ENCODE assay signal across 14 cellular contexts in the genomic region with DNA sequence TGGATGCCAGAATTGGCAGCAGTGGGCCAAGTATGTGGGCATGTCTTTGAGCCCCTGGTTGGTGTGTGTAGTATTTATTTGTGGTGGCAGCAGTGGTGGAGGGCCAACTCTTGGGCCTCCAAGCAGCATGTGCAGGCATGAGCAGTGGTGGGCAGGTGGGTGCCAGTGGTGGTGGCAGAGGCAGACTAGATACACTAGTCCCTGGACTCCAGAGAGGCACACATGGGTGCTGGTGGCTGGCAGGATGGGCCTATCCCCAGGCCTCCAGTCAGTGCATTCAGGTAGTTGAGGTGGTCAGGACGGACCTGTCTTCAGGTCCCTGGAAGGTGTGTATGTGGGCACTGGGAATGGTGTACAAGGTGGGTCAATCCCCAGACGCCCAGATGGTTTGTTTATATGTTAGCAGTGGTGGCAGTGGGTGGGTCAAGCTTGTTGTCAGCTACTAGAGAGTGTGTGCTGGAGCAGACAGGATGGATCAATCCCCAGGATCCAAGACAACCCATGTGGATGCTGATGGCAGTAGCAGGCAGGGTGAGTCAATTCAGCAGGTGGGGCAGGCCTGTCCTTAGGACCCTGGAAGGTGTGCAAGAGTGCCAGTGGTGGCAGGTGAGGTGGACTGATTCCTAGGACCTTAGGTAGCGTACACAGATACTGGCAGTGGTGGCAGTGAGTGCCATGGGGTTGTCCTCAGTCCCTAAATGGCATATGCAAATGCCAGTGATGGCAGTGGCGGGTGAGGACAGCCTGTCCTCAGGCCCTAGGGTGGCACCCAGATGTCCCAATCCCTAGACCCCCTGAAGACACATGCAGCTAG.
A peak's percentile ranks its signal among the peaks of the same experiment; 100 is the strongest.
DNase-seq lines count a peak whose midpoint lies in the region; TF ChIP-seq lines count a peak whose summit lies in the region.
"Had no signal": no experiment of that assay in that cellular context is flagged by ENCODE, and none has a peak within 500 bp of the region (broad histone marks: within the 10 kb centered on the region; RNA-seq: fewer than 3 reads in every experiment).

No MANE protein-coding gene starts in this region.

- CTCF ChIA-PET in activated naive CD4-positive, alpha-beta T cell treated with anti-CD3 and anti-CD28 coated beads for 36 hours (lab: Charles Lee): no interaction called here

- H3K27me3 Mint-ChIP-seq in activated naive CD4-positive, alpha-beta T cell treated with anti-CD3 and anti-CD28 coated beads for 36 hours (ENCODE audit: low read depth): no peaks in the 10 kb centered on the region
- H3K27me3 Mint-ChIP-seq in glutamatergic neuron (ENCODE audit: unreplicated experiment) (peaks cover 7% of the 10 kb centered on the region), progenitor cell of endocrine pancreas (no peaks in the 10 kb centered on the region), CD14-positive monocyte (ENCODE audit: low read depth in 3 of 3) (peaks cover 3 to 8% (median 3%) of the 10 kb centered on the region in 3 donors)

- no peak overlapping the region for H3K27ac ChIP-seq in SJCRH30
- H3K27ac ChIP-seq: BLaER1 treated with 17β-estradiol and CSF1 and Interleukin-3, amounts not matched to agents 10 nM and 100 nM had no signal

- intact Hi-C loops in activated naive CD4-positive, alpha-beta T cell treated with anti-CD3 and anti-CD28 coated beads for 36 hours (cut with micrococcal nuclease): no loop called here
- intact Hi-C loops in CD14-positive monocyte (cut with micrococcal nuclease): no loop called here

- H3K4me3 ChIP-seq in SJCRH30: no peak overlapping the region
- H3K4me3 ChIP-seq: BLaER1 treated with 17β-estradiol and CSF1 and Interleukin-3, amounts not matched to agents 10 nM and 100 nM had no signal

- no peak overlapping the region for H3K4me3 Mint-ChIP-seq in activated naive CD4-positive, alpha-beta T cell treated with anti-CD3 and anti-CD28 coated beads for 36 hours
- H3K4me3 Mint-ChIP-seq in glutamatergic neuron (ENCODE audit: unreplicated experiment): no peak overlapping the region
- no peak overlapping the region for H3K4me3 Mint-ChIP-seq in progenitor cell of endocrine pancreas (ENCODE audit: low read depth)
- H3K4me3 Mint-ChIP-seq in CD14-positive monocyte: no peak overlapping the region

- peak overlapping the region; percentile 14 for H3K27ac Mint-ChIP-seq in activated naive CD4-positive, alpha-beta T cell treated with anti-CD3 and anti-CD28 coated beads for 36 hours
- peak overlapping the region; percentile 49 for H3K27ac Mint-ChIP-seq in glutamatergic neuron (ENCODE audit: unreplicated experiment)
- peak overlapping the region; percentile 22 for H3K27ac Mint-ChIP-seq in progenitor cell of endocrine pancreas
- no peak overlapping the region for H3K27ac Mint-ChIP-seq in CD14-positive monocyte

- peaks cover 4% of the 10 kb centered on the region for H3K36me3 Mint-ChIP-seq in activated naive CD4-positive, alpha-beta T cell treated with anti-CD3 and anti-CD28 coated beads for 36 hours (ENCODE audit: low read depth)
- H3K36me3 Mint-ChIP-seq in glutamatergic neuron (ENCODE audit: unreplicated experiment): peaks cover 22% of the 10 kb centered on the region
- H3K36me3 Mint-ChIP-seq in progenitor cell of endocrine pancreas (ENCODE audit: insufficient read depth): peaks cover 5% of the 10 kb centered on the region
- no peaks in the 10 kb centered on the region for H3K36me3 Mint-ChIP-seq in CD14-positive monocyte

- no peak for DNase-seq in activated naive CD4-positive, alpha-beta T cell treated with anti-CD3 and anti-CD28 coated beads for 36 hours
- no peak for DNase-seq in activated naive CD4-positive, alpha-beta T cell (lab: John Stamatoyannopoulos, UW)
- no peak for DNase-seq in glutamatergic neuron
- peak; percentile 5 for DNase-seq in progenitor cell of endocrine pancreas (ENCODE audit: low spot score, unreplicated experiment)
- DNase-seq in NCI-H1105 treated with DMSO at 0.1 percent for 48 hours (lab: John Stamatoyannopoulos, UW): no peak
- no peak for DNase-seq in NCI-H2081 (lab: John Stamatoyannopoulos, UW)
- DNase-seq in CD14-positive monocyte (ENCODE audit: low spot score): no peak
- no peak for DNase-seq in SJCRH30
- DNase-seq: DND-41, NCI-H1436, NCI-H2029 treated with DMSO at 0.1 percent for 48 hours, NCI-H748 treated with DMSO at 0.1 percent for 48 hours, PC-3 had no signal

- no peaks in the 10 kb centered on the region for H3K4me1 ChIP-seq in SJCRH30

- H3K4me1 Mint-ChIP-seq in activated naive CD4-positive, alpha-beta T cell treated with anti-CD3 and anti-CD28 coated beads for 36 hours (ENCODE audit: low read depth): peaks cover 5% of the 10 kb centered on the region
- H3K4me1 Mint-ChIP-seq in glutamatergic neuron (ENCODE audit: low read depth, unreplicated experiment) (no peaks in the 10 kb centered on the region), progenitor cell of endocrine pancreas (ENCODE audit: low read depth) (peaks cover 6% of the 10 kb centered on the region), CD14-positive monocyte (no peaks in the 10 kb centered on the region)

- H3K9me3 ChIP-seq in SJCRH30 (replicated peaks): peaks cover 3% of the 10 kb centered on the region; the same call in 1 of the 2 replicates

- no peaks in the 10 kb centered on the region for H3K27me3 ChIP-seq in SJCRH30
- H3K27me3 ChIP-seq: BLaER1 treated with 17β-estradiol and CSF1 and Interleukin-3, amounts not matched to agents 10 nM and 100 nM had no signal

- H3K9me3 Mint-ChIP-seq in activated naive CD4-positive, alpha-beta T cell treated with anti-CD3 and anti-CD28 coated beads for 36 hours: peaks cover 26% of the 10 kb centered on the region
- H3K9me3 Mint-ChIP-seq in glutamatergic neuron (ENCODE audit: unreplicated experiment) (peaks cover 10% of the 10 kb centered on the region), progenitor cell of endocrine pancreas (ENCODE audit: low read depth) (peaks cover 29% of the 10 kb centered on the region), CD14-positive monocyte (peaks cover 22 to 35% (median 31%) of the 10 kb centered on the region in 7 donors)

- no peaks in the 10 kb centered on the region for H3K36me3 ChIP-seq in SJCRH30
- H3K36me3 ChIP-seq: BLaER1 treated with 17β-estradiol and CSF1 and Interleukin-3, amounts not matched to agents 10 nM and 100 nM had no signal

- no peak for TF ChIP-seq CTCF in glutamatergic neuron (IDR thresholded peaks at IDR 0.05; ENCODE audit: partially characterized antibody, unreplicated experiment)
- no peak for TF ChIP-seq CTCF in progenitor cell of endocrine pancreas (IDR thresholded peaks at IDR 0.05; ENCODE audit: unreplicated experiment)
- TF ChIP-seq CTCF in CD14-positive monocyte (IDR thresholded peaks at IDR 0.05): no peak

Comparison
In these comparisons a context has a peak if more than half of its experiments do, and no peak if none do; other contexts are left out.
1. H3K27ac Mint-ChIP-seq: peak in activated naive CD4-positive, alpha-beta T cell treated with anti-CD3 and anti-CD28 coated beads for 36 hours (single experiment), glutamatergic neuron (single experiment) and progenitor cell of endocrine pancreas (single experiment); none in CD14-positive monocyte (0 of 7).